25 cellular contexts compared by ENCODE assay signal in the genomic region with DNA sequence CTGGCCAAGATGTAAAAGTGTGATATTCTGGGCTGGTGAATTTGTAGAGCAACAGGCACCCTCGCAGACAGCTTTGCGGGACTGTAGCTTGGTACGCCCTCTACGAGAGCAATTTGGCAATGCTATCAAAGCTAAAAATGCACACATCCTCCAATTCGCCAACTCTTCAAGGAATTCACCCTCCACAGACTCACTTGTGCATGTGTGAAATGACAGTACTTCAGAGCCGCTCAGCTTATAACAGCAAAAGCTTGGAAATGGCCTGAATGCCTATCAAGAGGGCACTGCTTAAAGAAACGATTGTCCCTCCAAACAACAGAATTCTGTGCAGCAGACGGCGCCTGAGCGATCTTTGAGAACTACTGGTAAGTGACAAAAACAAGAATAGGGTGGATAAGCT.
A peak's percentile ranks its signal among the peaks of the same experiment; 100 is the strongest.
DNase-seq lines count a peak whose midpoint lies in the region; ATAC-seq and TF ChIP-seq lines count a peak whose summit lies in the region.
"Had no signal": no experiment of that assay in that cellular context is flagged by ENCODE, and none has a peak within 500 bp of the region (broad histone marks: within the 10 kb centered on the region; RNA-seq: fewer than 3 reads in every experiment).

No MANE protein-coding gene starts in this region.

- 89 to 96% methylated on average over 10 of the region's 10 CpGs for WGBS in endodermal cell (ENCODE audit: insufficient coverage in 1 of 2, insufficient read length in 1 of 2), 2 experiments
- WGBS in mesodermal cell (ENCODE audit: insufficient coverage in 2 of 2), 2 experiments: 92 to 96% methylated on average over 7 to 10 of the region's 10 CpGs

- H3K4me3 ChIP-seq in HEK293 (ENCODE audit: low read depth, low read length) (no peak overlapping the region), endodermal cell (ENCODE audit: low read length) (no peak overlapping the region), mesodermal cell (ENCODE audit: extremely low read depth, insufficient read depth, low read length, poor library complexity, severe bottlenecking) (no peak overlapping the region)
- H3K4me3 ChIP-seq: SJSA1 had no signal

- no peaks in the 10 kb centered on the region for H3K9me3 Mint-ChIP-seq in endodermal cell
- H3K9me3 Mint-ChIP-seq: CD14-positive monocyte had no signal

- POLR2A ChIA-PET in HEK293 (lab: Yijun Ruan, JAX): interaction anchor here (0.5 kb wide), 1 partner anchor 1382 kb away, joined by 3 read pairs; no protein-coding TSS in a partner anchor

- H3K36me3 ChIP-seq in HEK293 (ENCODE audit: control insufficient read depth in 2 of 2, insufficient read depth in 1 of 2, low read length in 2 of 2) (no peaks in the 10 kb centered on the region), endodermal cell (ENCODE audit: control insufficient read depth, insufficient read depth, low read length) (no peaks in the 10 kb centered on the region), mesodermal cell (ENCODE audit: control insufficient read depth, insufficient read depth, low read length) (no peaks in the 10 kb centered on the region)
- H3K36me3 ChIP-seq: SJSA1 had no signal

- H3K36me3 Mint-ChIP-seq in endodermal cell (ENCODE audit: low read depth): no peaks in the 10 kb centered on the region
- H3K36me3 Mint-ChIP-seq: CD14-positive monocyte had no signal

- H3K9me3 ChIP-seq in HEK293 (ENCODE audit: control insufficient read depth, insufficient read depth, low read depth, low read length): no peaks in the 10 kb centered on the region
- no peaks in the 10 kb centered on the region for H3K9me3 ChIP-seq in endodermal cell (ENCODE audit: control insufficient read depth, low read length)
- H3K9me3 ChIP-seq in mesodermal cell (ENCODE audit: control insufficient read depth, low read length): no peaks in the 10 kb centered on the region
- H3K9me3 ChIP-seq: SJSA1 had no signal

- H3K27me3 ChIP-seq in endodermal cell (ENCODE audit: control insufficient read depth, insufficient read depth, low read length, poor library complexity, severe bottlenecking): no peaks in the 10 kb centered on the region

- H3K27ac ChIP-seq in HEK293 (ENCODE audit: extremely low read depth, low read depth, low read length) (no peak overlapping the region), endodermal cell (ENCODE audit: low read depth, low read length) (peak overlapping the region; percentile 51), mesodermal cell (ENCODE audit: low read depth, low read length, severe bottlenecking) (peak overlapping the region; percentile 53)
- H3K27ac ChIP-seq: SJSA1 had no signal

- no peak for DNase-seq in endodermal cell
- DNase-seq in putamen (ENCODE audit: low spot score): peak; percentile 50
- DNase-seq in NOMO-1 (lab: John Stamatoyannopoulos, UW; ENCODE audit: unreplicated experiment in 2 of 2): no peak
- DNase-seq: EL, GF-D8, KBM-7, MM.1S, NCI-H1092, NCI-H1436, NCI-H187 treated with DMSO at 0.1 percent for 48 hours, NCI-H2107, NCI-H2227 treated with DMSO at 0.1 percent for 48 hours, NCI-H510A treated with DMSO at 0.1 percent for 48 hours, NCI-H774, OCI-M1 had no signal

- H3K9ac ChIP-seq in endodermal cell (ENCODE audit: extremely low read depth, low read length, poor library complexity, severe bottlenecking): no peak overlapping the region

- H3K4me1 Mint-ChIP-seq in endodermal cell: peaks cover 6% of the 10 kb centered on the region
- H3K4me1 Mint-ChIP-seq: CD14-positive monocyte had no signal

- CTCF ChIA-PET in HEK293 (lab: Yijun Ruan, JAX): interaction anchor here (0.7 to 0.8 kb wide), 2 partner anchors 83 to 119 kb away, joined by 3 read pairs; no protein-coding TSS in a partner anchor

- H3K4me3 Mint-ChIP-seq in endodermal cell: no peak overlapping the region
- H3K4me3 Mint-ChIP-seq: B cell, CD14-positive monocyte had no signal

- no peak overlapping the region for H3K27ac Mint-ChIP-seq in endodermal cell
- H3K27ac Mint-ChIP-seq: B cell had no signal

- no peak for ATAC-seq in HG03342 (IDR thresholded peaks at IDR 0.05; ENCODE audit: unreplicated experiment)
- ATAC-seq in GM21390 (IDR thresholded peaks at IDR 0.05; ENCODE audit: unreplicated experiment): no peak
- no peak for ATAC-seq in HG03175 (IDR thresholded peaks at IDR 0.05; ENCODE audit: unreplicated experiment)
- ATAC-seq: HCT116, Right ventricle myocardium inferior had no signal

- no peaks in the 10 kb centered on the region for H3K4me1 ChIP-seq in HEK293 (ENCODE audit: control insufficient read depth, insufficient read depth, low read length)
- no peaks in the 10 kb centered on the region for H3K4me1 ChIP-seq in endodermal cell (ENCODE audit: control insufficient read depth, insufficient read depth, low read length)
- H3K4me1 ChIP-seq in mesodermal cell (ENCODE audit: control insufficient read depth, insufficient read depth, low read length, poor library complexity, severe bottlenecking): no peaks in the 10 kb centered on the region
- H3K4me1 ChIP-seq: SJSA1 had no signal

- peaks cover 3% of the 10 kb centered on the region for H3K27me3 Mint-ChIP-seq in endodermal cell (ENCODE audit: insufficient read depth)
- H3K27me3 Mint-ChIP-seq: B cell had no signal

- no peak for TF ChIP-seq CTCF in HEK293 (tag by site-specific recombination; IDR thresholded peaks at IDR 0.05)
- TF ChIP-seq CTCF in endodermal cell (conservative IDR thresholded peaks at IDR 0.05): no peak

TF ChIP-seq in HEK293, 187 proteins besides CTCF, POLR2A, EP300 and RAD21:
- TF ChIP-seq, protein P1, sequence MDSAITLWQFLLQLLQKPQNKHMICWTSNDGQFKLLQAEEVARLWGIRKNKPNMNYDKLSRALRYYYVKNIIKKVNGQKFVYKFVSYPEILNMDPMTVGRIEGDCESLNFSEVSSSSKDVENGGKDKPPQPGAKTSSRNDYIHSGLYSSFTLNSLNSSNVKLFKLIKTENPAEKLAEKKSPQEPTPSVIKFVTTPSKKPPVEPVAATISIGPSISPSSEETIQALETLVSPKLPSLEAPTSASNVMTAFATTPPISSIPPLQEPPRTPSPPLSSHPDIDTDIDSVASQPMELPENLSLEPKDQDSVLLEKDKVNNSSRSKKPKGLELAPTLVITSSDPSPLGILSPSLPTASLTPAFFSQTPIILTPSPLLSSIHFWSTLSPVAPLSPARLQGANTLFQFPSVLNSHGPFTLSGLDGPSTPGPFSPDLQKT (IDR thresholded peaks at IDR 0.05; ENCODE audit: borderline replicate concordance, low read depth, low read length): no peak
- peak; percentile 33; the same call in 1 of the 2 replicates for TF ChIP-seq SCRT2 (tag by site-specific recombination; IDR thresholded peaks at IDR 0.05)
- TF ChIP-seq, protein P2, sequence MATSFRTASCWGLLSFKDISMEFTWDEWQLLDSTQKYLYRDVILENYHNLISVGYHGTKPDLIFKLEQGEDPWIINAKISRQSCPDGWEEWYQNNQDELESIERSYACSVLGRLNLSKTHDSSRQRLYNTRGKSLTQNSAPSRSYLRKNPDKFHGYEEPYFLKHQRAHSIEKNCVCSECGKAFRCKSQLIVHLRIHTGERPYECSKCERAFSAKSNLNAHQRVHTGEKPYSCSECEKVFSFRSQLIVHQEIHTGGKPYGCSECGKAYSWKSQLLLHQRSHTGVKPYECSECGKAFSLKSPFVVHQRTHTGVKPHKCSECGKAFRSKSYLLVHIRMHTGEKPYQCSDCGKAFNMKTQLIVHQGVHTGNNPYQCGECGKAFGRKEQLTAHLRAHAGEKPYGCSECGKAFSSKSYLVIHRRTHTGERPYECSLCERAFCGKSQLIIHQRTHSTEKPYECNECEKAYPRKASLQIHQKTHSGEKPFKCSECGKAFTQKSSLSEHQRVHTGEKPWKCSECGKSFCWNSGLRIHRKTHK (tag by site-specific recombination; IDR thresholded peaks at IDR 0.05): no peak
- no peak for TF ChIP-seq WT1 (tag by site-specific recombination; IDR thresholded peaks at IDR 0.05)
- TF ChIP-seq YY2 (tag by site-specific recombination; IDR thresholded peaks at IDR 0.05): no peak
- no peak for TF ChIP-seq ZNF777 (tag by site-specific recombination; IDR thresholded peaks at IDR 0.05; ENCODE audit: borderline replicate concordance)
- TF ChIP-seq ZNF654 (tag by site-specific recombination; IDR thresholded peaks at IDR 0.05; ENCODE audit: low read depth): no peak
